ENCODE assay signal across 11 cellular contexts in the genomic region with DNA sequence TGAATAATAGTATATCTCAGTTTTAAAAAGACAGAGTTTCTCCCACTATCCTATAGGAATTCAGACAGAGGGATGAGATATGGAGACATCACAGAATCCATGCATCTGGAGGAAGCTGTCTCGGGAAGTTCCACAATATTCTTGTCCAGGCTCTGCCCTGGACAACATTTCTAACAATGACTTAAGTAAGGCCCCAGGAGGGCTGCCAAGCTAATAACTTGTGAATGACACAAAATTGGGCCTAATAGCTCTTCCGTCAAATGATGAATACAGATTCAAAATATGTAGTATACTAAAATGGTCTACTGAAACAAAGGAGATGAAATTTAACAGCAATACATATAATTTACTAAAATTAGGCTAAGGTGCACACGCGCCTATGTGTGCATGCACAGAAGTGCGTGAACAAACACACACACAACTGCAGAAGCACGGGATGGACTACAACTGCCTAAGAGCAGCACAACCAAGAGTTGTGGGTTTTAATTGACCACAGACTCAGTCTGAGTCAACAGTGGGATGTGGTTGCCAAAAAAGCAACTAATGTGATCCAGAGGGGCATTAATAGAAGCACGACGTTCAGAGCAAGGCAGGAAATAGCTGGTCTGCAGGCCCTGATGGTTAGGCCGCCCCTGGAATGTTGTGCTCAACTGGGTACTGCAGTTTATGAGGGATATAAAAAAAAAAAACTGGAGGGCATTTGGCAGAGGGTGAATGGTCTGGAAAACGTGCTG. TPM values are rescaled to one million over a fixed set of nuclear protein-coding genes. Genes with fewer than 3 reads are reported as not detected.
A peak's percentile ranks its signal among the peaks of the same experiment; 100 is the strongest.
DNase-seq lines count a peak whose midpoint lies in the region; ATAC-seq and TF ChIP-seq lines count a peak whose summit lies in the region.
"Had no signal": no experiment of that assay in that cellular context is flagged by ENCODE, and none has a peak within 500 bp of the region (broad histone marks: within the 10 kb centered on the region; RNA-seq: fewer than 3 reads in every experiment).

No MANE protein-coding gene starts in this region.

- no peak overlapping the region for H3K27ac ChIP-seq in aorta (ENCODE audit: low read depth in 1 of 2, low read length in 2 of 2)
- H3K27ac ChIP-seq: left ventricle myocardium inferior, spleen had no signal

- no peaks in the 10 kb centered on the region for H3K4me1 ChIP-seq in aorta (ENCODE audit: control insufficient read depth in 1 of 2, insufficient read depth in 2 of 2, low read length in 2 of 2)
- H3K4me1 ChIP-seq: left ventricle myocardium inferior had no signal

- H3K27me3 Mint-ChIP-seq in activated naive CD4-positive, alpha-beta T cell treated with anti-CD3 and anti-CD28 coated beads for 36 hours (ENCODE audit: low read depth) = peaks cover 5% of the 10 kb centered on the region

- intact Hi-C loops in activated naive CD4-positive, alpha-beta T cell treated with anti-CD3 and anti-CD28 coated beads for 36 hours (cut with micrococcal nuclease) = no loop called here
- intact Hi-C loops in aorta (cut with DNase I) = no loop called here

- TF ChIP-seq CTCF in fibroblast of the aortic adventitia (IDR thresholded peaks at IDR 0.05; ENCODE audit: insufficient read depth, low read length) = no peak

- H3K36me3 ChIP-seq in aorta (ENCODE audit: control insufficient read depth in 1 of 2, insufficient read depth in 2 of 2, low read length in 1 of 2) = no peaks in the 10 kb centered on the region
- H3K36me3 ChIP-seq: left ventricle myocardium inferior, spleen had no signal

- no peak overlapping the region for H3K4me3 Mint-ChIP-seq in activated naive CD4-positive, alpha-beta T cell treated with anti-CD3 and anti-CD28 coated beads for 36 hours

- peak overlapping the region; percentile 2 for H3K27ac Mint-ChIP-seq in activated naive CD4-positive, alpha-beta T cell treated with anti-CD3 and anti-CD28 coated beads for 36 hours

- no peak for DNase-seq in activated naive CD4-positive, alpha-beta T cell treated with anti-CD3 and anti-CD28 coated beads for 36 hours
- no peak for DNase-seq in activated naive CD4-positive, alpha-beta T cell (lab: John Stamatoyannopoulos, UW)
- DNase-seq in fibroblast of the aortic adventitia (ENCODE audit: low read depth) = peak; percentile 12
- DNase-seq in aorta = no peak
- no peak for DNase-seq in NCI-H1694 treated with DMSO at 0.1 percent for 48 hours (lab: John Stamatoyannopoulos, UW)
- DNase-seq in iPS-NIHi7 (ENCODE audit: extremely low spot score) = no peak
- DNase-seq: left ventricle myocardium inferior, spleen had no signal

- no peaks in the 10 kb centered on the region for H3K9me3 Mint-ChIP-seq in activated naive CD4-positive, alpha-beta T cell treated with anti-CD3 and anti-CD28 coated beads for 36 hours

- peak; percentile 7 for ATAC-seq in aorta (ENCODE audit: low FRiP score)
- no peak for ATAC-seq in HG02852 (IDR thresholded peaks at IDR 0.05; ENCODE audit: unreplicated experiment)

- H3K27me3 ChIP-seq in aorta (ENCODE audit: control insufficient read depth in 1 of 2, insufficient read depth in 2 of 2, low read length in 1 of 2) = no peaks in the 10 kb centered on the region
- H3K27me3 ChIP-seq: spleen had no signal

- H3K9me3 ChIP-seq in aorta (ENCODE audit: control insufficient read depth, low read length) = no peaks in the 10 kb centered on the region
- H3K9me3 ChIP-seq: left ventricle myocardium inferior, spleen had no signal

- no peaks in the 10 kb centered on the region for H3K36me3 Mint-ChIP-seq in activated naive CD4-positive, alpha-beta T cell treated with anti-CD3 and anti-CD28 coated beads for 36 hours (ENCODE audit: low read depth)

- H3K4me1 Mint-ChIP-seq in activated naive CD4-positive, alpha-beta T cell treated with anti-CD3 and anti-CD28 coated beads for 36 hours (ENCODE audit: low read depth) = no peaks in the 10 kb centered on the region

- WGBS in aorta, 2 donors = 43 to 46% methylated on average over 10 of the region's 10 CpGs

- CTCF ChIA-PET in activated naive CD4-positive, alpha-beta T cell treated with anti-CD3 and anti-CD28 coated beads for 36 hours (lab: Charles Lee) = no interaction called here

- no peak overlapping the region for H3K4me3 ChIP-seq in fibroblast of the aortic adventitia (ENCODE audit: low read depth, low read length)
- no peak overlapping the region for H3K4me3 ChIP-seq in aorta (ENCODE audit: low read length in 2 of 2)
- H3K4me3 ChIP-seq: left ventricle myocardium inferior, spleen had no signal

TF ChIP-seq in PFSK-1, 5 proteins besides CTCF, POLR2A, EP300 and RAD21:
- TF ChIP-seq FOXP2 (optimal IDR thresholded peaks at IDR 0.05; ENCODE audit: borderline replicate concordance, extremely low read depth, extremely low read length, insufficient read depth) (peak; percentile 21), POLR2AphosphoS5 (IDR thresholded peaks at IDR 0.05; ENCODE audit: low read depth, low read length) (no peak), TAF1 (IDR thresholded peaks at IDR 0.05; ENCODE audit: borderline replicate concordance, insufficient read depth, low read length) (no peak), SIN3A (IDR thresholded peaks at IDR 0.05; ENCODE audit: borderline replicate concordance, insufficient read depth, low read length) (0 out of 2 replicates have a peak, but pooled peaks have one; percentile 65)
- TF ChIP-seq, protein P1, sequence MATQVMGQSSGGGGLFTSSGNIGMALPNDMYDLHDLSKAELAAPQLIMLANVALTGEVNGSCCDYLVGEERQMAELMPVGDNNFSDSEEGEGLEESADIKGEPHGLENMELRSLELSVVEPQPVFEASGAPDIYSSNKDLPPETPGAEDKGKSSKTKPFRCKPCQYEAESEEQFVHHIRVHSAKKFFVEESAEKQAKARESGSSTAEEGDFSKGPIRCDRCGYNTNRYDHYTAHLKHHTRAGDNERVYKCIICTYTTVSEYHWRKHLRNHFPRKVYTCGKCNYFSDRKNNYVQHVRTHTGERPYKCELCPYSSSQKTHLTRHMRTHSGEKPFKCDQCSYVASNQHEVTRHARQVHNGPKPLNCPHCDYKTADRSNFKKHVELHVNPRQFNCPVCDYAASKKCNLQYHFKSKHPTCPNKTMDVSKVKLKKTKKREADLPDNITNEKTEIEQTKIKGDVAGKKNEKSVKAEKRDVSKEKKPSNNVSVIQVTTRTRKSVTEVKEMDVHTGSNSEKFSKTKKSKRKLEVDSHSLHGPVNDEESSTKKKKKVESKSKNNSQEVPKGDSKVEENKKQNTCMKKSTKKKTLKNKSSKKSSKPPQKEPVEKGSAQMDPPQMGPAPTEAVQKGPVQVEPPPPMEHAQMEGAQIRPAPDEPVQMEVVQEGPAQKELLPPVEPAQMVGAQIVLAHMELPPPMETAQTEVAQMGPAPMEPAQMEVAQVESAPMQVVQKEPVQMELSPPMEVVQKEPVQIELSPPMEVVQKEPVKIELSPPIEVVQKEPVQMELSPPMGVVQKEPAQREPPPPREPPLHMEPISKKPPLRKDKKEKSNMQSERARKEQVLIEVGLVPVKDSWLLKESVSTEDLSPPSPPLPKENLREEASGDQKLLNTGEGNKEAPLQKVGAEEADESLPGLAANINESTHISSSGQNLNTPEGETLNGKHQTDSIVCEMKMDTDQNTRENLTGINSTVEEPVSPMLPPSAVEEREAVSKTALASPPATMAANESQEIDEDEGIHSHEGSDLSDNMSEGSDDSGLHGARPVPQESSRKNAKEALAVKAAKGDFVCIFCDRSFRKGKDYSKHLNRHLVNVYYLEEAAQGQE (IDR thresholded peaks at IDR 0.05; ENCODE audit: insufficient read depth in 1 of 2, low read depth in 2 of 2, low read length in 2 of 2) = peak in 1 of 2 experiments; percentile 60; a peak in 1 of 4 replicates

RNA-seq across cellular contexts. Expression of a gene that starts 26.3 kb away (rescaled TPM):
- not detected for total RNA-seq in activated naive CD4-positive, alpha-beta T cell treated with anti-CD3 and anti-CD28 coated beads for 36 hours
- polyA plus RNA-seq in PFSK-1 (2012; ENCODE audit: insufficient read length, low read depth) = 6.2 TPM
- total RNA-seq in fibroblast of the aortic adventitia (ENCODE audit: low replicate concordance) = not detected in 2 replicates
- total RNA-seq in aorta = 10 to 100 TPM in 1 of 2 donors, 1 to 10 TPM in 1; 1.9 to 16.3 TPM
- polyA plus RNA-seq in aorta = 10 to 100 TPM in 1 of 2 donors, under 1 TPM in 1; 0.54 to 14.7 TPM
- polyA plus RNA-seq: AG04450 had no signal
